ENCODE assay signal across 11 cellular contexts in the genomic region with DNA sequence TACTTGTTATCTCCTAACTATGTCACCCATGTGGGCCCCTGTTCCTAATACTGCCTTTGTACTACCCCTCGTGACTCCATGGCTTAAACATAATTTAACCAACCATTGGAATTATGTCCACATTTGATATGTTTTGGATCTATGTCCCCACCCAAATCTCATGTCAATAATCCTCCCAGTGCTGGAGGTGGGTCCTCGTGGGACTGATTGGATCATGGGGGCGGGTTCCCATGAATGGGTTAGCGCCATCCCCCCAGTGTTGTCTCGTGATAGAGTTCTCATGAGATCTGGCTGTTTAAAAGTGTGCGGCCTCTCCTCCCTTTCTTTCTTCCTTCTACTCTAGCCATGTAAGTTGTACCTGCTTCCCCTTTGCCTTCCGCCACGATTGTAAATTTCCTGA. TPM values are rescaled to one million over a fixed set of nuclear protein-coding genes. Genes with fewer than 3 reads are reported as not detected.
A peak's percentile ranks its signal among the peaks of the same experiment; 100 is the strongest.
DNase-seq lines count a peak whose midpoint lies in the region; ATAC-seq and TF ChIP-seq lines count a peak whose summit lies in the region.
"Had no signal": no experiment of that assay in that cellular context is flagged by ENCODE, and none has a peak within 500 bp of the region (broad histone marks: within the 10 kb centered on the region; RNA-seq: fewer than 3 reads in every experiment).

No MANE protein-coding gene starts in this region.

- H3K36me3 Mint-ChIP-seq in CD14-positive monocyte, result peaks cover 4 to 5% of the 10 kb centered on the region in 2 donors
- no peaks in the 10 kb centered on the region for H3K36me3 Mint-ChIP-seq in Caco-2 (ENCODE audit: insufficient read depth, unreplicated experiment)
- peaks cover 2% of the 10 kb centered on the region for H3K36me3 Mint-ChIP-seq in activated naive CD8-positive, alpha-beta T cell treated with anti-CD3 and anti-CD28 coated beads for 36 hours
- H3K36me3 Mint-ChIP-seq in naive thymus-derived CD8-positive, alpha-beta T cell, result peaks cover 0 to 2% (median 0%) of the 10 kb centered on the region in 3 donors

- peaks cover 38% of the 10 kb centered on the region for H3K4me1 Mint-ChIP-seq in CD14-positive monocyte
- H3K4me1 Mint-ChIP-seq in Caco-2 (ENCODE audit: low read depth, unreplicated experiment), result peaks cover 13% of the 10 kb centered on the region
- peaks cover 28% of the 10 kb centered on the region for H3K4me1 Mint-ChIP-seq in activated naive CD8-positive, alpha-beta T cell treated with anti-CD3 and anti-CD28 coated beads for 36 hours
- H3K4me1 Mint-ChIP-seq in naive thymus-derived CD8-positive, alpha-beta T cell, result peaks cover 13 to 39% (median 17%) of the 10 kb centered on the region in 4 donors

- POLR2A ChIA-PET in Caco-2 (lab: Charles Lee), result no interaction called here
- POLR2A ChIA-PET in naive thymus-derived CD8-positive, alpha-beta T cell (lab: Charles Lee), result interaction anchor here (2.1 kb wide), 1 partner anchor 10 kb away, joined by 13 read pairs; a partner anchor contains a TSS

- intact Hi-C loops in CD14-positive monocyte (cut with micrococcal nuclease), result no loop called here
- intact Hi-C loops in Caco-2 (cut with micrococcal nuclease; ENCODE audit: unreplicated experiment), result no loop called here

- H3K27me3 Mint-ChIP-seq in CD14-positive monocyte (ENCODE audit: low read depth in 3 of 3) (peaks cover 0 to 3% (median 0%) of the 10 kb centered on the region in 3 donors), Caco-2 (ENCODE audit: insufficient read depth, unreplicated experiment) (no peaks in the 10 kb centered on the region)
- H3K27me3 Mint-ChIP-seq in activated naive CD8-positive, alpha-beta T cell treated with anti-CD3 and anti-CD28 coated beads for 36 hours, result no peaks in the 10 kb centered on the region
- H3K27me3 Mint-ChIP-seq in naive thymus-derived CD8-positive, alpha-beta T cell, result no peaks in the 10 kb centered on the region

- H3K9me3 ChIP-seq in Caco-2, result no peaks in the 10 kb centered on the region
- H3K9me3 ChIP-seq: BE2C had no signal

- no TSS peak for BruUV-seq in Caco-2 (replicated peaks; lab: Mats Ljungman, UMichigan)

- CTCF ChIA-PET in Caco-2 (lab: Charles Lee), result no interaction called here

- no peak overlapping the region for H3K4me3 ChIP-seq in Caco-2 (ENCODE audit: low read depth, low read length)

- H3K27ac Mint-ChIP-seq in CD14-positive monocyte (peak overlapping the region in 6 of 7 donors; percentile 3 to 91 (median 80)), Caco-2 (ENCODE audit: unreplicated experiment) (peak overlapping the region; percentile 24)
- peak overlapping the region; percentile 91 for H3K27ac Mint-ChIP-seq in activated naive CD8-positive, alpha-beta T cell treated with anti-CD3 and anti-CD28 coated beads for 36 hours
- H3K27ac Mint-ChIP-seq in naive thymus-derived CD8-positive, alpha-beta T cell, result peak overlapping the region in 9 of 10 donors; percentile 60 to 97 (median 91)

- H3K4me1 ChIP-seq in Caco-2, result no peaks in the 10 kb centered on the region
- H3K4me1 ChIP-seq: BE2C had no signal

- DNase-seq in CD14-positive monocyte (ENCODE audit: low spot score) (no peak), Caco-2 (no peak), iPS-NIHi7 (ENCODE audit: extremely low spot score) (no peak), DMS153 treated with DMSO at 0.1 percent for 48 hours (lab: John Stamatoyannopoulos, UW; ENCODE audit: unreplicated experiment) (no peak), NCI-H1417 (lab: John Stamatoyannopoulos, UW) (no peak), NCI-H146 treated with DMSO at 0.1 percent for 48 hours (lab: John Stamatoyannopoulos, UW; ENCODE audit: unreplicated experiment) (no peak)
- DNase-seq in activated naive CD8-positive, alpha-beta T cell treated with anti-CD3 and anti-CD28 coated beads for 36 hours, result no peak
- DNase-seq in naive thymus-derived CD8-positive, alpha-beta T cell, result no peak
- DNase-seq: BE2C; DMS79; NK-92 treated with Interleukin-12 subunit alpha and Interleukin-12 subunit beta, amount 100 ng/mL, for 24 hours had no signal

- peaks cover 0 to 7% (median 0%) of the 10 kb centered on the region in 7 donors for H3K9me3 Mint-ChIP-seq in CD14-positive monocyte
- no peaks in the 10 kb centered on the region for H3K9me3 Mint-ChIP-seq in Caco-2 (ENCODE audit: unreplicated experiment)
- H3K9me3 Mint-ChIP-seq in activated naive CD8-positive, alpha-beta T cell treated with anti-CD3 and anti-CD28 coated beads for 36 hours, result no peaks in the 10 kb centered on the region
- peaks cover 0 to 3% (median 0%) of the 10 kb centered on the region in 9 donors for H3K9me3 Mint-ChIP-seq in naive thymus-derived CD8-positive, alpha-beta T cell

- H3K4me3 Mint-ChIP-seq in CD14-positive monocyte, result no peak overlapping the region
- no peak overlapping the region for H3K4me3 Mint-ChIP-seq in Caco-2 (ENCODE audit: unreplicated experiment)
- peak overlapping the region; percentile 61 for H3K4me3 Mint-ChIP-seq in activated naive CD8-positive, alpha-beta T cell treated with anti-CD3 and anti-CD28 coated beads for 36 hours
- peak overlapping the region in 7 of 10 donors; percentile 59 to 90 (median 85) for H3K4me3 Mint-ChIP-seq in naive thymus-derived CD8-positive, alpha-beta T cell

- TF ChIP-seq CTCF in CD14-positive monocyte (IDR thresholded peaks at IDR 0.05) (no peak), Caco-2 (IDR thresholded peaks at IDR 0.05; ENCODE audit: insufficient read depth in 1 of 2, low read depth in 1 of 2, low read length in 1 of 2, severe bottlenecking in 1 of 2, unreplicated experiment in 1 of 2) (no peak)

- no peak for ATAC-seq in naive thymus-derived CD8-positive, alpha-beta T cell

- no peaks in the 10 kb centered on the region for H3K36me3 ChIP-seq in Caco-2 (ENCODE audit: control insufficient read depth, insufficient read depth, low read length)
- H3K36me3 ChIP-seq: BE2C had no signal

- no peaks in the 10 kb centered on the region for H3K27me3 ChIP-seq in Caco-2 (replicated peaks; ENCODE audit: control insufficient read depth, insufficient read depth, low read length)
- H3K27me3 ChIP-seq: BE2C had no signal

RNA-seq across cellular contexts. Expression of a gene that starts 9.8 kb away (rescaled TPM):
- polyA plus RNA-seq in CD14-positive monocyte, result 100 to 1,000 TPM; 100 to 114 TPM
- total RNA-seq in Caco-2 (2022), result 41.1 and 45.0 TPM in 2 replicates
- total RNA-seq in activated naive CD8-positive, alpha-beta T cell treated with anti-CD3 and anti-CD28 coated beads for 36 hours, result 10 to 100 TPM; 43.4 to 43.7 TPM
- 10 to 100 TPM; 23.9 to 24.6 TPM for total RNA-seq in naive thymus-derived CD8-positive, alpha-beta T cell
- 10 to 100 TPM; 36.3 to 59.9 (median 50.8) TPM for polyA plus RNA-seq in naive thymus-derived CD8-positive, alpha-beta T cell

RNA-seq across cellular contexts. Expression of a gene that starts 19.3 kb away (rescaled TPM):
- polyA plus RNA-seq in CD14-positive monocyte, result 1 to 10 TPM; 4.1 to 4.3 TPM
- 24.3 and 28.8 TPM in 2 replicates for total RNA-seq in Caco-2 (2022)
- 10 to 100 TPM; 15.0 to 15.9 TPM for total RNA-seq in activated naive CD8-positive, alpha-beta T cell treated with anti-CD3 and anti-CD28 coated beads for 36 hours
- 10 to 100 TPM; 25.4 to 31.7 TPM for total RNA-seq in naive thymus-derived CD8-positive, alpha-beta T cell
- 1 to 10 TPM; 6.5 to 9.8 (median 9.6) TPM for polyA plus RNA-seq in naive thymus-derived CD8-positive, alpha-beta T cell

RNA-seq across cellular contexts. Expression of a gene that starts 55.2 kb away (rescaled TPM):
- under 1 TPM; 0.32 to 0.40 TPM for polyA plus RNA-seq in CD14-positive monocyte
- 0.46 TPM in 1 of 2 replicates, not detected in the other for total RNA-seq in Caco-2 (2022)
- total RNA-seq in activated naive CD8-positive, alpha-beta T cell treated with anti-CD3 and anti-CD28 coated beads for 36 hours, result 1 to 10 TPM; 9.5 to 9.7 TPM
- total RNA-seq in naive thymus-derived CD8-positive, alpha-beta T cell, result 1 to 10 TPM; 4.6 to 5.3 TPM
- polyA plus RNA-seq in naive thymus-derived CD8-positive, alpha-beta T cell, result 10 to 100 TPM in 1 of 3 donors, 1 to 10 TPM in 2; 5.4 to 11.6 (median 8.0) TPM

Comparison
In these comparisons a context has a peak if more than half of its experiments do, and no peak if none do; other contexts are left out.
1. H3K27ac Mint-ChIP-seq: peak in every context shown above with its lines; median percentile 91 in activated naive CD8-positive, alpha-beta T cell treated with anti-CD3 and anti-CD28 coated beads for 36 hours; 91 in naive thymus-derived CD8-positive, alpha-beta T cell; 80 in CD14-positive monocyte; 24 in Caco-2.
2. H3K4me3 Mint-ChIP-seq: peak in activated naive CD8-positive, alpha-beta T cell treated with anti-CD3 and anti-CD28 coated beads for 36 hours (single experiment) and naive thymus-derived CD8-positive, alpha-beta T cell (7 of 10); none in CD14-positive monocyte (0 of 2) and Caco-2 (single experiment).